ENCODE assay signal across 9 cellular contexts in genomic region chr1:36450919-36451305, GRCh38. TPM values are rescaled to one million over a fixed set of nuclear protein-coding genes. Genes with fewer than 3 reads are reported as not detected.
DNase-seq lines count a peak whose midpoint lies in the region; ATAC-seq and TF ChIP-seq lines count a peak whose summit lies in the region.
"Had no signal": no experiment of that assay in that cellular context is flagged by ENCODE, and none has a peak within 500 bp of the region (broad histone marks: within the 10 kb centered on the region; RNA-seq: fewer than 3 reads in every experiment).

No MANE protein-coding gene starts in this region.

- CTCF ChIA-PET in activated naive CD4-positive, alpha-beta T cell treated with anti-CD3 and anti-CD28 coated beads, Interleukin-2, amount 10 ng/mL, durations not matched to agents 7 days and 5 days (lab: Charles Lee), result interaction anchor here (0.6 kb wide), 1 partner anchor 86 kb away, joined by 3 read pairs; no protein-coding TSS in a partner anchor

- H3K27ac ChIP-seq in mesodermal cell (ENCODE audit: low read depth, low read length, severe bottlenecking) (peak overlapping the region; percentile 93), urinary bladder (ENCODE audit: low read depth) (peak overlapping the region; percentile 96)

- peaks cover 20% of the 10 kb centered on the region for H3K36me3 ChIP-seq in mesodermal cell (ENCODE audit: control insufficient read depth, insufficient read depth, low read length)
- no peaks in the 10 kb centered on the region for H3K36me3 ChIP-seq in urinary bladder (ENCODE audit: insufficient read depth)

- no peaks in the 10 kb centered on the region for H3K9me3 Mint-ChIP-seq in activated naive CD4-positive, alpha-beta T cell treated with anti-CD3 and anti-CD28 coated beads, Interleukin-2, amount 10 ng/mL, durations not matched to agents 7 days and 5 days
- no peaks in the 10 kb centered on the region for H3K9me3 Mint-ChIP-seq in central memory CD8-positive, alpha-beta T cell

- H3K4me3 ChIP-seq in mesodermal cell (ENCODE audit: extremely low read depth, insufficient read depth, low read length, poor library complexity, severe bottlenecking), result peak overlapping the region; percentile 44
- peak overlapping the region; percentile 58 for H3K4me3 ChIP-seq in urinary bladder (ENCODE audit: low read depth, low read length)

- peaks cover 37% of the 10 kb centered on the region for H3K4me1 Mint-ChIP-seq in activated naive CD4-positive, alpha-beta T cell treated with anti-CD3 and anti-CD28 coated beads, Interleukin-2, amount 10 ng/mL, durations not matched to agents 7 days and 5 days
- H3K4me1 Mint-ChIP-seq in central memory CD8-positive, alpha-beta T cell, result peaks cover 17% of the 10 kb centered on the region

- H3K9me3 ChIP-seq in mesodermal cell (ENCODE audit: control insufficient read depth, low read length), result no peaks in the 10 kb centered on the region

- H3K4me1 ChIP-seq in mesodermal cell (ENCODE audit: control insufficient read depth, insufficient read depth, low read length, poor library complexity, severe bottlenecking) (peaks cover 12% of the 10 kb centered on the region), urinary bladder (ENCODE audit: insufficient read depth) (no peaks in the 10 kb centered on the region)

- peak overlapping the region; percentile 89 for H3K4me3 Mint-ChIP-seq in activated naive CD4-positive, alpha-beta T cell treated with anti-CD3 and anti-CD28 coated beads, Interleukin-2, amount 10 ng/mL, durations not matched to agents 7 days and 5 days
- H3K4me3 Mint-ChIP-seq in central memory CD8-positive, alpha-beta T cell, result peak overlapping the region; percentile 74

- peaks cover 23% of the 10 kb centered on the region for H3K36me3 Mint-ChIP-seq in activated naive CD4-positive, alpha-beta T cell treated with anti-CD3 and anti-CD28 coated beads, Interleukin-2, amount 10 ng/mL, durations not matched to agents 7 days and 5 days
- peaks cover 13% of the 10 kb centered on the region for H3K36me3 Mint-ChIP-seq in central memory CD8-positive, alpha-beta T cell (ENCODE audit: insufficient read depth)

- peak overlapping the region; percentile 92 for H3K27ac Mint-ChIP-seq in activated naive CD4-positive, alpha-beta T cell treated with anti-CD3 and anti-CD28 coated beads, Interleukin-2, amount 10 ng/mL, durations not matched to agents 7 days and 5 days
- H3K27ac Mint-ChIP-seq in central memory CD8-positive, alpha-beta T cell (ENCODE audit: low read depth), result peak overlapping the region; percentile 97

- 79% methylated on average over 5 to 11 of the region's 18 CpGs for WGBS in mesodermal cell (ENCODE audit: insufficient coverage in 2 of 2), 2 experiments
- WGBS in urinary bladder, result 23% methylated on average over 18 of the region's 18 CpGs

- TF ChIP-seq CTCF in GM20000 (IDR thresholded peaks at IDR 0.05; ENCODE audit: extremely low read depth, missing control alignments), result no peak

- no peak for ATAC-seq in central memory CD8-positive, alpha-beta T cell (replicated peaks; ENCODE audit: extremely low read depth, poor library complexity, severe bottlenecking)

- no peak for DNase-seq in activated naive CD4-positive, alpha-beta T cell treated with anti-CD3 and anti-CD28 coated beads, Interleukin-2, amount 10 ng/mL, durations not matched to agents 7 days and 5 days
- no peak for DNase-seq in activated naive CD4-positive, alpha-beta T cell treated with Interleukin-2 at 50 U/mL for 16 hours
- no peak for DNase-seq in central memory CD8-positive, alpha-beta T cell (ENCODE audit: low spot score in 2 of 2)
- DNase-seq in GM20000 (ENCODE audit: low spot score) (no peak), NCI-H526 (lab: John Stamatoyannopoulos, UW) (no peak), LoVo (ENCODE audit: low spot score) (no peak)

- peaks cover 5% of the 10 kb centered on the region for H3K27me3 Mint-ChIP-seq in activated naive CD4-positive, alpha-beta T cell treated with anti-CD3 and anti-CD28 coated beads, Interleukin-2, amount 10 ng/mL, durations not matched to agents 7 days and 5 days
- no peaks in the 10 kb centered on the region for H3K27me3 Mint-ChIP-seq in central memory CD8-positive, alpha-beta T cell

RNA-seq across cellular contexts. Expression of gene OSCP1, which starts 0.7 kb away (rescaled TPM):
- 10.8 TPM for polyA plus RNA-seq in mesodermal cell (2013, experiment 1 of 2)
- polyA plus RNA-seq in mesodermal cell (2013, experiment 2 of 2), result 8.5 TPM
- 12.4 TPM for total RNA-seq in urinary bladder
- 10.6 TPM for polyA plus RNA-seq in urinary bladder

RNA-seq across cellular contexts. Expression of gene MRPS15, which starts 13.3 kb away (rescaled TPM):
- 122 TPM for polyA plus RNA-seq in mesodermal cell (2013, experiment 1 of 2)
- 133 TPM for polyA plus RNA-seq in mesodermal cell (2013, experiment 2 of 2)
- 26.0 TPM for total RNA-seq in urinary bladder
- polyA plus RNA-seq in urinary bladder, result 69.9 TPM

RNA-seq across cellular contexts. Expression of gene CSF3R, which starts 31.8 kb away (rescaled TPM):
- polyA plus RNA-seq in mesodermal cell (2013, experiment 1 of 2), result 1.8 TPM
- polyA plus RNA-seq in mesodermal cell (2013, experiment 2 of 2), result 1.5 TPM
- total RNA-seq in urinary bladder, result 5.3 TPM
- 4.7 TPM for polyA plus RNA-seq in urinary bladder
- total RNA-seq: M059J had no signal

RNA-seq across cellular contexts. Expression of gene LSM10, which starts 53.2 kb away (rescaled TPM):
- 39.4 TPM for polyA plus RNA-seq in mesodermal cell (2013, experiment 1 of 2)
- 36.1 TPM for polyA plus RNA-seq in mesodermal cell (2013, experiment 2 of 2)
- total RNA-seq in urinary bladder, result 4.1 TPM
- polyA plus RNA-seq in urinary bladder, result 78.9 TPM
